1 cellular context compared by ENCODE assay signal in genomic region chr11:67368621-67369020, GRCh38.
TF ChIP-seq lines count a peak whose summit lies in the region.

No MANE protein-coding gene starts in this region.

TF ChIP-seq in GM12878, 131 proteins besides CTCF, POLR2A, EP300 and RAD21:
- no peak for TF ChIP-seq POLR2AphosphoS2 (IDR thresholded peaks at IDR 0.05; ENCODE audit: low read depth, low read length)
- TF ChIP-seq MTA2 (IDR thresholded peaks at IDR 0.05; ENCODE audit: low read depth), result peak; percentile 69; the same call in 1 of the 2 replicates
- no peak for TF ChIP-seq ELK1 (IDR thresholded peaks at IDR 0.05; ENCODE audit: low read depth, low read length)
- TF ChIP-seq ATF7 (IDR thresholded peaks at IDR 0.05; ENCODE audit: low read depth), result peak; percentile 60
- TF ChIP-seq SMC3 (IDR thresholded peaks at IDR 0.05; ENCODE audit: borderline replicate concordance, low read length), result no peak
- TF ChIP-seq NBN (IDR thresholded peaks at IDR 0.05), result peak; percentile 49; the same call in 1 of the 2 replicates
- TF ChIP-seq ZBED1 (IDR thresholded peaks at IDR 0.05; ENCODE audit: borderline replicate concordance), result no peak
- peak; percentile 74; the same call in 1 of the 2 replicates for TF ChIP-seq ZNF384 (IDR thresholded peaks at IDR 0.05; ENCODE audit: borderline replicate concordance, low read depth, low read length)
- TF ChIP-seq, protein P1, sequence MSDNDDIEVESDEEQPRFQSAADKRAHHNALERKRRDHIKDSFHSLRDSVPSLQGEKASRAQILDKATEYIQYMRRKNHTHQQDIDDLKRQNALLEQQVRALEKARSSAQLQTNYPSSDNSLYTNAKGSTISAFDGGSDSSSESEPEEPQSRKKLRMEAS (IDR thresholded peaks at IDR 0.05; ENCODE audit: low read depth, low read length), result no peak
- TF ChIP-seq MLLT1 (IDR thresholded peaks at IDR 0.05), result peak; percentile 88
- no peak for TF ChIP-seq ATF3 (IDR thresholded peaks at IDR 0.05; ENCODE audit: borderline replicate concordance, extremely low read depth, low read depth, low read length)
- no peak for TF ChIP-seq HDGF (IDR thresholded peaks at IDR 0.05)
- no peak for TF ChIP-seq CBX3 (IDR thresholded peaks at IDR 0.05; ENCODE audit: borderline replicate concordance, low read depth)
- no peak for TF ChIP-seq ESRRA (IDR thresholded peaks at IDR 0.05; ENCODE audit: low read length)
- TF ChIP-seq RELA (IDR thresholded peaks at IDR 0.05; ENCODE audit: borderline replicate concordance, partially characterized antibody), result no peak
- TF ChIP-seq MEF2B (IDR thresholded peaks at IDR 0.05; ENCODE audit: partially characterized antibody, poor library complexity, severe bottlenecking), result no peak
- TF ChIP-seq NR2F1 (conservative IDR thresholded peaks at IDR 0.05), result peak; percentile 25; the same call in 1 of the 2 replicates
- no peak for TF ChIP-seq RCOR1 (conservative IDR thresholded peaks at IDR 0.05; ENCODE audit: low read depth, low read length)
- TF ChIP-seq CREB1 (IDR thresholded peaks at IDR 0.05; ENCODE audit: low read depth), result 0 out of 2 replicates have a peak, but pooled peaks have one; percentile 27
- TF ChIP-seq, protein P2, sequence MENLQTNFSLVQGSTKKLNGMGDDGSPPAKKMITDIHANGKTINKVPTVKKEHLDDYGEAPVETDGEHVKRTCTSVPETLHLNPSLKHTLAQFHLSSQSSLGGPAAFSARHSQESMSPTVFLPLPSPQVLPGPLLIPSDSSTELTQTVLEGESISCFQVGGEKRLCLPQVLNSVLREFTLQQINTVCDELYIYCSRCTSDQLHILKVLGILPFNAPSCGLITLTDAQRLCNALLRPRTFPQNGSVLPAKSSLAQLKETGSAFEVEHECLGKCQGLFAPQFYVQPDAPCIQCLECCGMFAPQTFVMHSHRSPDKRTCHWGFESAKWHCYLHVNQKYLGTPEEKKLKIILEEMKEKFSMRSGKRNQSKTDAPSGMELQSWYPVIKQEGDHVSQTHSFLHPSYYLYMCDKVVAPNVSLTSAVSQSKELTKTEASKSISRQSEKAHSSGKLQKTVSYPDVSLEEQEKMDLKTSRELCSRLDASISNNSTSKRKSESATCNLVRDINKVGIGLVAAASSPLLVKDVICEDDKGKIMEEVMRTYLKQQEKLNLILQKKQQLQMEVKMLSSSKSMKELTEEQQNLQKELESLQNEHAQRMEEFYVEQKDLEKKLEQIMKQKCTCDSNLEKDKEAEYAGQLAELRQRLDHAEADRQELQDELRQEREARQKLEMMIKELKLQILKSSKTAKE (IDR thresholded peaks at IDR 0.05; ENCODE audit: low read depth, poor library complexity, severe bottlenecking), result peak; percentile 48
- TF ChIP-seq ZBTB4 (CRISPR knock-in tag; IDR thresholded peaks at IDR 0.05), result no peak
- TF ChIP-seq SREBF1 (IDR thresholded peaks at IDR 0.05; ENCODE audit: low read length), result no peak
- no peak for TF ChIP-seq STAT1 (conservative IDR thresholded peaks at IDR 0.05)
- no peak for TF ChIP-seq TARDBP (IDR thresholded peaks at IDR 0.05; ENCODE audit: borderline replicate concordance)
- TF ChIP-seq PAX5 (IDR thresholded peaks at IDR 0.05; ENCODE audit: borderline replicate concordance, low read depth, low read length), result peak; percentile 73; the same call in 1 of the 2 replicates
- no peak for TF ChIP-seq SMAD5 (IDR thresholded peaks at IDR 0.05; ENCODE audit: low read depth)
- peak; percentile 74 to 86 for TF ChIP-seq IKZF2 (IDR thresholded peaks at IDR 0.05)
- TF ChIP-seq RUNX3 (IDR thresholded peaks at IDR 0.05; ENCODE audit: low read length), result peak; percentile 92
- no peak for TF ChIP-seq KDM1A (IDR thresholded peaks at IDR 0.05; ENCODE audit: borderline replicate concordance)
- TF ChIP-seq HDAC2 (IDR thresholded peaks at IDR 0.05), result no peak
- TF ChIP-seq, protein P3, sequence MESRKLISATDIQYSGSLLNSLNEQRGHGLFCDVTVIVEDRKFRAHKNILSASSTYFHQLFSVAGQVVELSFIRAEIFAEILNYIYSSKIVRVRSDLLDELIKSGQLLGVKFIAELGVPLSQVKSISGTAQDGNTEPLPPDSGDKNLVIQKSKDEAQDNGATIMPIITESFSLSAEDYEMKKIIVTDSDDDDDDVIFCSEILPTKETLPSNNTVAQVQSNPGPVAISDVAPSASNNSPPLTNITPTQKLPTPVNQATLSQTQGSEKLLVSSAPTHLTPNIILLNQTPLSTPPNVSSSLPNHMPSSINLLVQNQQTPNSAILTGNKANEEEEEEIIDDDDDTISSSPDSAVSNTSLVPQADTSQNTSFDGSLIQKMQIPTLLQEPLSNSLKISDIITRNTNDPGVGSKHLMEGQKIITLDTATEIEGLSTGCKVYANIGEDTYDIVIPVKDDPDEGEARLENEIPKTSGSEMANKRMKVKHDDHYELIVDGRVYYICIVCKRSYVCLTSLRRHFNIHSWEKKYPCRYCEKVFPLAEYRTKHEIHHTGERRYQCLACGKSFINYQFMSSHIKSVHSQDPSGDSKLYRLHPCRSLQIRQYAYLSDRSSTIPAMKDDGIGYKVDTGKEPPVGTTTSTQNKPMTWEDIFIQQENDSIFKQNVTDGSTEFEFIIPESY (IDR thresholded peaks at IDR 0.05), result no peak
